15 cellular contexts compared by ENCODE assay signal in genomic region chr16:6753553-6753952, GRCh38.
A peak's percentile ranks its signal among the peaks of the same experiment; 100 is the strongest.
DNase-seq lines count a peak whose midpoint lies in the region; ATAC-seq and TF ChIP-seq lines count a peak whose summit lies in the region.
"Had no signal": no experiment of that assay in that cellular context is flagged by ENCODE, and none has a peak within 500 bp of the region (broad histone marks: within the 10 kb centered on the region; RNA-seq: fewer than 3 reads in every experiment).

No MANE protein-coding gene starts in this region.

- no peaks in the 10 kb centered on the region for H3K79me2 ChIP-seq in neural progenitor cell (ENCODE audit: low read depth)

- TF ChIP-seq CTCF in neural progenitor cell (IDR thresholded peaks at IDR 0.05) = no peak
- no peak for TF ChIP-seq CTCF in spleen (IDR thresholded peaks at IDR 0.05 in 8 of 11, conservative IDR thresholded peaks at IDR 0.05 in 3 of 11)

- in situ Hi-C loops in G401 (cut with HindIII; ENCODE audit: low sequenced_read_pairs) = no loop called here

- no peaks in the 10 kb centered on the region for H3K36me3 Mint-ChIP-seq in neural progenitor cell
- no peaks in the 10 kb centered on the region for H3K36me3 Mint-ChIP-seq in naive thymus-derived CD4-positive, alpha-beta T cell

- H3K27me3 Mint-ChIP-seq in neural progenitor cell (ENCODE audit: insufficient read depth, low read depth) = no peaks in the 10 kb centered on the region
- H3K27me3 Mint-ChIP-seq in naive thymus-derived CD4-positive, alpha-beta T cell = no peaks in the 10 kb centered on the region

- H3K36me3 ChIP-seq in neural progenitor cell (no peaks in the 10 kb centered on the region), spleen (no peaks in the 10 kb centered on the region)
- no peaks in the 10 kb centered on the region for H3K36me3 ChIP-seq in naive thymus-derived CD4-positive, alpha-beta T cell (ENCODE audit: control insufficient read depth in 2 of 3, insufficient read depth in 3 of 3, low read length in 3 of 3)
- H3K36me3 ChIP-seq: BLaER1, HAP-1 had no signal

- intact Hi-C loops in naive thymus-derived CD4-positive, alpha-beta T cell (cut with micrococcal nuclease) = no loop called here
- intact Hi-C loops in spleen (cut with DNase I; ENCODE audit: low total_unique reads) = no loop called here

- DNase-seq in G401 (ENCODE audit: low spot score) = peak; percentile 67
- DNase-seq in caudate nucleus (lab: John Stamatoyannopoulos, UW) = peak in 17 of 61 donors; percentile 3 to 56 (median 17)
- peak; percentile 16 for DNase-seq in kidney tubule cell (ENCODE audit: low spot score)
- DNase-seq in neural progenitor cell (ENCODE audit: low spot score) = peak; percentile 2
- DNase-seq in naive thymus-derived CD4-positive, alpha-beta T cell = no peak
- no peak for DNase-seq in spleen
- no peak for DNase-seq in midbrain (lab: John Stamatoyannopoulos, UW)
- DNase-seq: 8988T, AML-193, Calu3, DMS 273 treated with DMSO at 0.1 percent for 48 hours had no signal

- H3K27ac Mint-ChIP-seq in neural progenitor cell = no peak overlapping the region
- no peak overlapping the region for H3K27ac Mint-ChIP-seq in naive thymus-derived CD4-positive, alpha-beta T cell

- TF ChIP-seq POLR2A in spleen (IDR thresholded peaks at IDR 0.05) = no peak

- POLR2A ChIA-PET in naive thymus-derived CD4-positive, alpha-beta T cell (lab: Charles Lee) = no interaction called here

- H3K4me2 ChIP-seq in neural progenitor cell = no peak overlapping the region
- H3K4me2 ChIP-seq: BLaER1 had no signal

- H3K9ac ChIP-seq in neural progenitor cell = no peak overlapping the region
- H3K9ac ChIP-seq: BLaER1 had no signal

- no peaks in the 10 kb centered on the region for H3K9me3 ChIP-seq in neural progenitor cell (ENCODE audit: low read depth)
- H3K9me3 ChIP-seq in naive thymus-derived CD4-positive, alpha-beta T cell (ENCODE audit: control insufficient read depth in 2 of 3, low read length in 3 of 3) = no peaks in the 10 kb centered on the region
- H3K9me3 ChIP-seq in spleen = peaks cover 0 to 7% (median 0%) of the 10 kb centered on the region in 8 donors
- H3K9me3 ChIP-seq: BLaER1, HAP-1 had no signal

- 64 to 74% (median 72%) methylated on average over 9 of the region's 9 CpGs for WGBS in spleen, 5 donors

- no peaks in the 10 kb centered on the region for H4K20me1 ChIP-seq in neural progenitor cell (ENCODE audit: low read depth)
- H4K20me1 ChIP-seq: BLaER1 had no signal

- H2AFZ ChIP-seq in neural progenitor cell (replicated peaks) = no peak overlapping the region

- CTCF ChIA-PET in naive thymus-derived CD4-positive, alpha-beta T cell (lab: Charles Lee) = no interaction called here

- H3K27ac ChIP-seq in caudate nucleus (ENCODE audit: low read depth, low read length) (peak overlapping the region; percentile 58), neural progenitor cell (no peak overlapping the region), spleen (no peak overlapping the region)
- H3K27ac ChIP-seq in naive thymus-derived CD4-positive, alpha-beta T cell (ENCODE audit: low read depth, low read length) = no peak overlapping the region
- H3K27ac ChIP-seq: BLaER1, HL-60 had no signal

- H3K9me3 Mint-ChIP-seq in neural progenitor cell = no peaks in the 10 kb centered on the region
- H3K9me3 Mint-ChIP-seq in naive thymus-derived CD4-positive, alpha-beta T cell = peaks cover 0 to 16% (median 10%) of the 10 kb centered on the region in 11 donors

- H3K4me3 ChIP-seq in neural progenitor cell = no peak overlapping the region
- no peak overlapping the region for H3K4me3 ChIP-seq in naive thymus-derived CD4-positive, alpha-beta T cell (ENCODE audit: low read length)
- no peak overlapping the region for H3K4me3 ChIP-seq in spleen
- H3K4me3 ChIP-seq: BLaER1, HAP-1 had no signal

- H3F3A ChIP-seq in neural progenitor cell (ENCODE audit: low read depth) = no peaks in the 10 kb centered on the region

- H3K27me3 ChIP-seq in neural progenitor cell (peaks cover 21% of the 10 kb centered on the region), spleen (replicated peaks in 1 of 7) (no peaks in the 10 kb centered on the region)
- H3K27me3 ChIP-seq in naive thymus-derived CD4-positive, alpha-beta T cell (ENCODE audit: control insufficient read depth in 2 of 2, insufficient read depth in 2 of 2, low read length in 2 of 2) = no peaks in the 10 kb centered on the region
- H3K27me3 ChIP-seq: BLaER1 had no signal

- no peak overlapping the region for H3K4me3 Mint-ChIP-seq in neural progenitor cell
- no peak overlapping the region for H3K4me3 Mint-ChIP-seq in naive thymus-derived CD4-positive, alpha-beta T cell

- H3K4me1 Mint-ChIP-seq in neural progenitor cell = peaks cover 4% of the 10 kb centered on the region
- H3K4me1 Mint-ChIP-seq in naive thymus-derived CD4-positive, alpha-beta T cell = no peaks in the 10 kb centered on the region

- H3K4me1 ChIP-seq in neural progenitor cell (no peaks in the 10 kb centered on the region), spleen (no peaks in the 10 kb centered on the region)
- H3K4me1 ChIP-seq in naive thymus-derived CD4-positive, alpha-beta T cell (ENCODE audit: control insufficient read depth in 2 of 2, insufficient read depth in 2 of 2, low read length in 2 of 2) = no peaks in the 10 kb centered on the region
- H3K4me1 ChIP-seq: BLaER1, HAP-1 had no signal

- no peak for ATAC-seq in naive thymus-derived CD4-positive, alpha-beta T cell
- ATAC-seq in GM18868 (IDR thresholded peaks at IDR 0.05; ENCODE audit: unreplicated experiment) = no peak

Comparison
In these comparisons a context has a peak if more than half of its experiments do, and no peak if none do; other contexts are left out.
1. DNase-seq: peak in G401 (single experiment), kidney tubule cell (single experiment) and neural progenitor cell (single experiment); none in naive thymus-derived CD4-positive, alpha-beta T cell (0 of 9), spleen (single experiment) and midbrain (single experiment).